Comparison of ENCODE assay signal across 21 cellular contexts in genomic region chr1:101089608-101090007, GRCh38.
"Had no signal": no experiment of that assay in that cellular context is flagged by ENCODE, and none has a peak within 500 bp of the region (broad histone marks: within the 10 kb centered on the region; RNA-seq: fewer than 3 reads in every experiment).

No MANE protein-coding gene starts in this region.

- H3K4me1 ChIP-seq: foreskin keratinocyte, parathyroid adenoma, stomach, testis, upper lobe of left lung had no signal

- H3K9me3 Mint-ChIP-seq: activated T-cell treated with anti-CD3 and anti-CD28 coated beads, Interleukin-2, amount 50 U/mL, for 24 hours; effector memory CD8-positive, alpha-beta T cell; immature natural killer cell; natural killer cell had no signal

- H3K9me3 ChIP-seq: neutrophil, stomach, testis, upper lobe of left lung had no signal

- ATAC-seq: activated naive CD4-positive, alpha-beta T cell treated with anti-CD3 and anti-CD28 coated beads, Interleukin-2, amount 50 U/mL, for 72 hours; effector memory CD8-positive, alpha-beta T cell; foreskin keratinocyte had no signal

- H3K27me3 Mint-ChIP-seq: activated CD4-positive, alpha-beta T cell treated with anti-CD3 and anti-CD28 coated beads, Interleukin-2, amount 10 ng/mL, durations not matched to agents 24 days and 14 days; activated T-cell treated with anti-CD3 and anti-CD28 coated beads, Interleukin-2, amount 50 U/mL, for 24 hours; dendritic cell treated with granulocyte-macrophage colony-stimulating factor and Interleukin-4, amounts not matched to agents 40 ng/mL and 50 ng/mL, for 4 days; effector memory CD8-positive, alpha-beta T cell had no signal

- H3K27ac Mint-ChIP-seq: activated CD4-positive, alpha-beta T cell treated with anti-CD3 and anti-CD28 coated beads, Interleukin-2, amount 10 ng/mL, durations not matched to agents 24 days and 14 days; activated naive CD4-positive, alpha-beta T cell treated with anti-CD3 and anti-CD28 coated beads, Interleukin-2, amount 50 U/mL, for 72 hours; activated T-cell treated with anti-CD3 and anti-CD28 coated beads, Interleukin-2, amount 50 U/mL, for 24 hours; dendritic cell treated with granulocyte-macrophage colony-stimulating factor and Interleukin-4, amounts not matched to agents 40 ng/mL and 50 ng/mL, for 4 days; effector memory CD8-positive, alpha-beta T cell; immature natural killer cell; natural killer cell had no signal

- H3K27ac ChIP-seq: brain microvascular endothelial cell, foreskin keratinocyte, neutrophil, parathyroid adenoma, stomach, testis, upper lobe of left lung had no signal

- H3K27me3 ChIP-seq: brain microvascular endothelial cell, foreskin keratinocyte, neutrophil, stomach, testis, upper lobe of left lung had no signal

- H3K36me3 ChIP-seq: neutrophil, stomach, upper lobe of left lung had no signal

- H3K36me3 Mint-ChIP-seq: natural killer cell had no signal

- H3K4me3 Mint-ChIP-seq: activated CD4-positive, alpha-beta T cell treated with anti-CD3 and anti-CD28 coated beads, Interleukin-2, amount 10 ng/mL, durations not matched to agents 24 days and 14 days; activated T-cell treated with anti-CD3 and anti-CD28 coated beads, Interleukin-2, amount 50 U/mL, for 24 hours; dendritic cell treated with granulocyte-macrophage colony-stimulating factor and Interleukin-4, amounts not matched to agents 40 ng/mL and 50 ng/mL, for 4 days; effector memory CD8-positive, alpha-beta T cell; immature natural killer cell; natural killer cell had no signal

- DNase-seq: activated CD4-positive, alpha-beta T cell treated with anti-CD3 and anti-CD28 coated beads, Interleukin-2, amount 10 ng/mL, durations not matched to agents 24 days and 14 days; activated CD4-positive, CD25-positive, alpha-beta regulatory T cell; activated effector memory CD4-positive, alpha-beta T cell treated with Interleukin-2 at 50 U/mL for 16 hours; activated T-cell treated with anti-CD3 and anti-CD28 coated beads, Interleukin-2, amount 50 U/mL, for 24 hours; brain microvascular endothelial cell; cerebellar nuclear complex; effector memory CD8-positive, alpha-beta T cell; foreskin keratinocyte; head of caudate nucleus; immature natural killer cell; mesenchymal stem cell; natural killer cell; stimulated activated CD4-positive, alpha-beta T cell treated with anti-CD3 and anti-CD28 coated beads, Interleukin-12 subunit alpha, Interleukin-12 subunit beta, amount 100 ng/mL, for 4 hours; stimulated activated CD4-positive, alpha-beta T cell treated with anti-CD3 and anti-CD28 coated beads, Interleukin-2, amount 100 ng/mL, for 24 hours; stomach; testis; upper lobe of left lung had no signal

- H3K4me3 ChIP-seq: stomach, testis, upper lobe of left lung had no signal
